In the genomic region with DNA sequence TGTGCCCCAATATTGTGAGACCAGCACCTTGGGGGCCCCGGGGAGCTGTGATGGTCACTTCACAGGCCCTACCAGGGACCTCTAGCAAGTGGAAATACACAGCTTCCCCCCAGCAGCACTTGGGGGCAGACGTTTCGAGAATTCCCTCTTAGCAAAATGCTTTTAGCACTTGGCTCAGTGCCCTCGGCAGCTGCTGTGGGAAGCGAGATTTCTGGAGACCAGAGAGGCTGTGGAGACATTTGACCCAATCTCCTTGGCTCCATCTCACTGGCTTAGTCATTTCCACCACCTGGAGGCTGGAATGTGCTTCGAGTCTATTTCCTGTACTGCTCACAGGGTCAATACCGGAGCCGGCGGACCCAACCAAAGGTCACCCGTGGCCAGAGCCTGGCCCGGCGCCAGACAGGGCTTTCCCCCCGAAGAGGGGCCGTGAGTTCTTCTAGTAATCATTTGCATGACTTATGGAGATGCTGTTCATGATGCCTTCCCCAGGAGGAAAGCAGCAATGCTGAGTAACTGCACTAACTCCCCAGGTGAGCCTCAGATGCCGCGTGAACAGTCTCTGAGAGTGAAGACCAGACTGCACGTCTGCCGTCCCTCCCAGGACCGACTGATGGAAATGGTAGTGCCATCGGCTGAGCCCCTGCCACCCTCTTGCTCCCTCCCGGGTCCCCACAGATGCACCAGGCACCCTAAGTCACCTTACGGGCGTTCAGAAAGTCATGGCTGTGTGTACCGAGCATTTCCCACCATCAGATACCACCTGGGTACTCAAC, we compare ENCODE assay signal across 1 cellular context.
A peak's percentile ranks its signal among the peaks of the same experiment; 100 is the strongest.
TF ChIP-seq lines count a peak whose summit lies in the region.

No MANE protein-coding gene starts in this region.

TF ChIP-seq in SK-N-SH treated with all-trans-retinoic acid at 6 μM for 48 hours, 23 proteins besides CTCF, POLR2A, EP300 and RAD21 (continued from another document):
- TF ChIP-seq ZNF8 (CRISPR knock-in tag; IDR thresholded peaks at IDR 0.05) (no peak), PPARA (CRISPR knock-in tag; IDR thresholded peaks at IDR 0.05; ENCODE audit: borderline replicate concordance) (no peak), ZFP30 (CRISPR knock-in tag; IDR thresholded peaks at IDR 0.05) (no peak), TCF4 (CRISPR knock-in tag; IDR thresholded peaks at IDR 0.05; ENCODE audit: borderline replicate concordance) (no peak), ZFP3 (CRISPR knock-in tag; IDR thresholded peaks at IDR 0.05) (0 out of 2 replicates have a peak, but pooled peaks have one; percentile 21), TOX (CRISPR knock-in tag; IDR thresholded peaks at IDR 0.05; ENCODE audit: borderline replicate concordance) (no peak), GLIS3 (CRISPR knock-in tag; IDR thresholded peaks at IDR 0.05) (no peak)
- TF ChIP-seq, protein P1, sequence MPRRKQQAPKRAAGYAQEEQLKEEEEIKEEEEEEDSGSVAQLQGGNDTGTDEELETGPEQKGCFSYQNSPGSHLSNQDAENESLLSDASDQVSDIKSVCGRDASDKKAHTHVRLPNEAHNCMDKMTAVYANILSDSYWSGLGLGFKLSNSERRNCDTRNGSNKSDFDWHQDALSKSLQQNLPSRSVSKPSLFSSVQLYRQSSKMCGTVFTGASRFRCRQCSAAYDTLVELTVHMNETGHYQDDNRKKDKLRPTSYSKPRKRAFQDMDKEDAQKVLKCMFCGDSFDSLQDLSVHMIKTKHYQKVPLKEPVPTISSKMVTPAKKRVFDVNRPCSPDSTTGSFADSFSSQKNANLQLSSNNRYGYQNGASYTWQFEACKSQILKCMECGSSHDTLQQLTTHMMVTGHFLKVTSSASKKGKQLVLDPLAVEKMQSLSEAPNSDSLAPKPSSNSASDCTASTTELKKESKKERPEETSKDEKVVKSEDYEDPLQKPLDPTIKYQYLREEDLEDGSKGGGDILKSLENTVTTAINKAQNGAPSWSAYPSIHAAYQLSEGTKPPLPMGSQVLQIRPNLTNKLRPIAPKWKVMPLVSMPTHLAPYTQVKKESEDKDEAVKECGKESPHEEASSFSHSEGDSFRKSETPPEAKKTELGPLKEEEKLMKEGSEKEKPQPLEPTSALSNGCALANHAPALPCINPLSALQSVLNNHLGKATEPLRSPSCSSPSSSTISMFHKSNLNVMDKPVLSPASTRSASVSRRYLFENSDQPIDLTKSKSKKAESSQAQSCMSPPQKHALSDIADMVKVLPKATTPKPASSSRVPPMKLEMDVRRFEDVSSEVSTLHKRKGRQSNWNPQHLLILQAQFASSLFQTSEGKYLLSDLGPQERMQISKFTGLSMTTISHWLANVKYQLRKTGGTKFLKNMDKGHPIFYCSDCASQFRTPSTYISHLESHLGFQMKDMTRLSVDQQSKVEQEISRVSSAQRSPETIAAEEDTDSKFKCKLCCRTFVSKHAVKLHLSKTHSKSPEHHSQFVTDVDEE (CRISPR knock-in tag; IDR thresholded peaks at IDR 0.05), result no peak
- TF ChIP-seq, protein P2, sequence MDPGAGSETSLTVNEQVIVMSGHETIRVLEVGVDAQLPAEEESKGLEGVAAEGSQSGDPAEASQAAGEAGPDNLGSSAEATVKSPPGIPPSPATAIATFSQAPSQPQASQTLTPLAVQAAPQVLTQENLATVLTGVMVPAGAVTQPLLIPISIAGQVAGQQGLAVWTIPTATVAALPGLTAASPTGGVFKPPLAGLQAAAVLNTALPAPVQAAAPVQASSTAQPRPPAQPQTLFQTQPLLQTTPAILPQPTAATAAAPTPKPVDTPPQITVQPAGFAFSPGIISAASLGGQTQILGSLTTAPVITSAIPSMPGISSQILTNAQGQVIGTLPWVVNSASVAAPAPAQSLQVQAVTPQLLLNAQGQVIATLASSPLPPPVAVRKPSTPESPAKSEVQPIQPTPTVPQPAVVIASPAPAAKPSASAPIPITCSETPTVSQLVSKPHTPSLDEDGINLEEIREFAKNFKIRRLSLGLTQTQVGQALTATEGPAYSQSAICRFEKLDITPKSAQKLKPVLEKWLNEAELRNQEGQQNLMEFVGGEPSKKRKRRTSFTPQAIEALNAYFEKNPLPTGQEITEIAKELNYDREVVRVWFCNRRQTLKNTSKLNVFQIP (CRISPR knock-in tag; IDR thresholded peaks at IDR 0.05; ENCODE audit: borderline replicate concordance, low read depth), result no peak
